Comparison of ENCODE assay signal across 1 cellular context in the genomic region with DNA sequence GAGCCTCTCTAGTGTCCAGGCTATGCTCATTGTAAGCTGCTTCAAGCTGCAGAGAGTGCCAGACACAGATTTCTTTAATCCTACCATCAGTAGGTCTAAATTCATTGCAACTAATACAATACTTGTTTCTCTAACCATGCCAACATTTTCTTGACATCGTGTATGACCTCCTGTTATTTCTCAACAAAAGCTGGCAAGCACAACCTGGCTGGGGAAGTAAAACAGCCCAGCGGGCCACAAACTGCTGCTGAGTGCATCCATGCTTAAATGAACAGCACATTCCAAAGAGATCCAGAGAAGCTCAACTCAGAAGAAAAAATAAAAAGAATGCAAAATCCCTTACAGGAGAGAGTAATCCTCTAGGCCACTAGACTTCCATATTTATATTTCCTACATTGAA.
TF ChIP-seq lines count a peak whose summit lies in the region.

No MANE protein-coding gene starts in this region.

TF ChIP-seq in GM23338, 12 proteins besides CTCF, POLR2A, EP300 and RAD21:
- TF ChIP-seq, protein P1, sequence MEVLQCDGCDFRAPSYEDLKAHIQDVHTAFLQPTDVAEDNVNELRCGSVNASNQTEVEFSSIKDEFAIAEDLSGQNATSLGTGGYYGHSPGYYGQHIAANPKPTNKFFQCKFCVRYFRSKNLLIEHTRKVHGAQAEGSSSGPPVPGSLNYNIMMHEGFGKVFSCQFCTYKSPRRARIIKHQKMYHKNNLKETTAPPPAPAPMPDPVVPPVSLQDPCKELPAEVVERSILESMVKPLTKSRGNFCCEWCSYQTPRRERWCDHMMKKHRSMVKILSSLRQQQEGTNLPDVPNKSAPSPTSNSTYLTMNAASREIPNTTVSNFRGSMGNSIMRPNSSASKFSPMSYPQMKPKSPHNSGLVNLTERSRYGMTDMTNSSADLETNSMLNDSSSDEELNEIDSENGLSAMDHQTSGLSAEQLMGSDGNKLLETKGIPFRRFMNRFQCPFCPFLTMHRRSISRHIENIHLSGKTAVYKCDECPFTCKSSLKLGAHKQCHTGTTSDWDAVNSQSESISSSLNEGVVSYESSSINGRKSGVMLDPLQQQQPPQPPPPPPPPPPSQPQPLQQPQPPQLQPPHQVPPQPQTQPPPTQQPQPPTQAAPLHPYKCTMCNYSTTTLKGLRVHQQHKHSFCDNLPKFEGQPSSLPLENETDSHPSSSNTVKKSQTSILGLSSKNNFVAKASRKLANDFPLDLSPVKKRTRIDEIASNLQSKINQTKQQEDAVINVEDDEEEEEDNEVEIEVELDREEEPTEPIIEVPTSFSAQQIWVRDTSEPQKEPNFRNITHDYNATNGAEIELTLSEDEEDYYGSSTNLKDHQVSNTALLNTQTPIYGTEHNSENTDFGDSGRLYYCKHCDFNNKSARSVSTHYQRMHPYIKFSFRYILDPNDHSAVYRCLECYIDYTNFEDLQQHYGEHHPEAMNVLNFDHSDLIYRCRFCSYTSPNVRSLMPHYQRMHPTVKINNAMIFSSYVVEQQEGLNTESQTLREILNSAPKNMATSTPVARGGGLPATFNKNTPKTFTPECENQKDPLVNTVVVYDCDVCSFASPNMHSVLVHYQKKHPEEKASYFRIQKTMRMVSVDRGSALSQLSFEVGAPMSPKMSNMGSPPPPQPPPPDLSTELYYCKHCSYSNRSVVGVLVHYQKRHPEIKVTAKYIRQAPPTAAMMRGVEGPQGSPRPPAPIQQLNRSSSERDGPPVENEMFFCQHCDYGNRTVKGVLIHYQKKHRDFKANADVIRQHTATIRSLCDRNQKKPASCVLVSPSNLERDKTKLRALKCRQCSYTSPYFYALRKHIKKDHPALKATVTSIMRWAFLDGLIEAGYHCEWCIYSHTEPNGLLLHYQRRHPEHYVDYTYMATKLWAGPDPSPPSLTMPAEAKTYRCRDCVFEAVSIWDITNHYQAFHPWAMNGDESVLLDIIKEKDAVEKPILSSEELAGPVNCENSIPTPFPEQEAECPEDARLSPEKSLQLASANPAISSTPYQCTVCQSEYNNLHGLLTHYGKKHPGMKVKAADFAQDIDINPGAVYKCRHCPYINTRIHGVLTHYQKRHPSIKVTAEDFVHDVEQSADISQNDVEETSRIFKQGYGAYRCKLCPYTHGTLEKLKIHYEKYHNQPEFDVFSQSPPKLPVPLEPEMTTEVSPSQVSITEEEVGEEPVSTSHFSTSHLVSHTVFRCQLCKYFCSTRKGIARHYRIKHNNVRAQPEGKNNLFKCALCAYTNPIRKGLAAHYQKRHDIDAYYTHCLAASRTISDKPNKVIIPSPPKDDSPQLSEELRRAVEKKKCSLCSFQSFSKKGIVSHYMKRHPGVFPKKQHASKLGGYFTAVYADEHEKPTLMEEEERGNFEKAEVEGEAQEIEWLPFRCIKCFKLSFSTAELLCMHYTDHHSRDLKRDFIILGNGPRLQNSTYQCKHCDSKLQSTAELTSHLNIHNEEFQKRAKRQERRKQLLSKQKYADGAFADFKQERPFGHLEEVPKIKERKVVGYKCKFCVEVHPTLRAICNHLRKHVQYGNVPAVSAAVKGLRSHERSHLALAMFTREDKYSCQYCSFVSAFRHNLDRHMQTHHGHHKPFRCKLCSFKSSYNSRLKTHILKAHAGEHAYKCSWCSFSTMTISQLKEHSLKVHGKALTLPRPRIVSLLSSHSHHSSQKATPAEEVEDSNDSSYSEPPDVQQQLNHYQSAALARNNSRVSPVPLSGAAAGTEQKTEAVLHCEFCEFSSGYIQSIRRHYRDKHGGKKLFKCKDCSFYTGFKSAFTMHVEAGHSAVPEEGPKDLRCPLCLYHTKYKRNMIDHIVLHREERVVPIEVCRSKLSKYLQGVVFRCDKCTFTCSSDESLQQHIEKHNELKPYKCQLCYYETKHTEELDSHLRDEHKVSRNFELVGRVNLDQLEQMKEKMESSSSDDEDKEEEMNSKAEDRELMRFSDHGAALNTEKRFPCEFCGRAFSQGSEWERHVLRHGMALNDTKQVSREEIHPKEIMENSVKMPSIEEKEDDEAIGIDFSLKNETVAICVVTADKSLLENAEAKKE (CRISPR knock-in tag; IDR thresholded peaks at IDR 0.05) = no peak
- no peak for TF ChIP-seq JUNB (IDR thresholded peaks at IDR 0.05; ENCODE audit: unreplicated experiment)
- TF ChIP-seq ZNF331 (CRISPR knock-in tag; IDR thresholded peaks at IDR 0.05; ENCODE audit: low read depth) = no peak
- no peak for TF ChIP-seq STAT1 (IDR thresholded peaks at IDR 0.05; ENCODE audit: unreplicated experiment)
- TF ChIP-seq, protein P2, sequence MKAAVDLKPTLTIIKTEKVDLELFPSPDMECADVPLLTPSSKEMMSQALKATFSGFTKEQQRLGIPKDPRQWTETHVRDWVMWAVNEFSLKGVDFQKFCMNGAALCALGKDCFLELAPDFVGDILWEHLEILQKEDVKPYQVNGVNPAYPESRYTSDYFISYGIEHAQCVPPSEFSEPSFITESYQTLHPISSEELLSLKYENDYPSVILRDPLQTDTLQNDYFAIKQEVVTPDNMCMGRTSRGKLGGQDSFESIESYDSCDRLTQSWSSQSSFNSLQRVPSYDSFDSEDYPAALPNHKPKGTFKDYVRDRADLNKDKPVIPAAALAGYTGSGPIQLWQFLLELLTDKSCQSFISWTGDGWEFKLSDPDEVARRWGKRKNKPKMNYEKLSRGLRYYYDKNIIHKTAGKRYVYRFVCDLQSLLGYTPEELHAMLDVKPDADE (IDR thresholded peaks at IDR 0.05) = no peak
- TF ChIP-seq ZNF114 (CRISPR knock-in tag; IDR thresholded peaks at IDR 0.05) = no peak
- TF ChIP-seq, protein P3, sequence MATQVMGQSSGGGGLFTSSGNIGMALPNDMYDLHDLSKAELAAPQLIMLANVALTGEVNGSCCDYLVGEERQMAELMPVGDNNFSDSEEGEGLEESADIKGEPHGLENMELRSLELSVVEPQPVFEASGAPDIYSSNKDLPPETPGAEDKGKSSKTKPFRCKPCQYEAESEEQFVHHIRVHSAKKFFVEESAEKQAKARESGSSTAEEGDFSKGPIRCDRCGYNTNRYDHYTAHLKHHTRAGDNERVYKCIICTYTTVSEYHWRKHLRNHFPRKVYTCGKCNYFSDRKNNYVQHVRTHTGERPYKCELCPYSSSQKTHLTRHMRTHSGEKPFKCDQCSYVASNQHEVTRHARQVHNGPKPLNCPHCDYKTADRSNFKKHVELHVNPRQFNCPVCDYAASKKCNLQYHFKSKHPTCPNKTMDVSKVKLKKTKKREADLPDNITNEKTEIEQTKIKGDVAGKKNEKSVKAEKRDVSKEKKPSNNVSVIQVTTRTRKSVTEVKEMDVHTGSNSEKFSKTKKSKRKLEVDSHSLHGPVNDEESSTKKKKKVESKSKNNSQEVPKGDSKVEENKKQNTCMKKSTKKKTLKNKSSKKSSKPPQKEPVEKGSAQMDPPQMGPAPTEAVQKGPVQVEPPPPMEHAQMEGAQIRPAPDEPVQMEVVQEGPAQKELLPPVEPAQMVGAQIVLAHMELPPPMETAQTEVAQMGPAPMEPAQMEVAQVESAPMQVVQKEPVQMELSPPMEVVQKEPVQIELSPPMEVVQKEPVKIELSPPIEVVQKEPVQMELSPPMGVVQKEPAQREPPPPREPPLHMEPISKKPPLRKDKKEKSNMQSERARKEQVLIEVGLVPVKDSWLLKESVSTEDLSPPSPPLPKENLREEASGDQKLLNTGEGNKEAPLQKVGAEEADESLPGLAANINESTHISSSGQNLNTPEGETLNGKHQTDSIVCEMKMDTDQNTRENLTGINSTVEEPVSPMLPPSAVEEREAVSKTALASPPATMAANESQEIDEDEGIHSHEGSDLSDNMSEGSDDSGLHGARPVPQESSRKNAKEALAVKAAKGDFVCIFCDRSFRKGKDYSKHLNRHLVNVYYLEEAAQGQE (IDR thresholded peaks at IDR 0.05; ENCODE audit: unreplicated experiment) = no peak
- TF ChIP-seq EZH2 (IDR thresholded peaks at IDR 0.05; ENCODE audit: low read depth, unreplicated experiment) = no peak
- TF ChIP-seq EZH2phosphoT487 (IDR thresholded peaks at IDR 0.05; ENCODE audit: unreplicated experiment) = no peak
- no peak for TF ChIP-seq CREB1 (CRISPR knock-in tag; IDR thresholded peaks at IDR 0.05; ENCODE audit: low read depth)
- no peak for TF ChIP-seq POLR2AphosphoS5 (IDR thresholded peaks at IDR 0.05; ENCODE audit: low read depth)
TF ChIP-seq in GM23338: peak in this region for 0.
